In genomic region chr6:129507846-129508245, GRCh38 we compare ENCODE assay signal across 2 cellular contexts.
TF ChIP-seq lines count a peak whose summit lies in the region.

No MANE protein-coding gene starts in this region.

TF ChIP-seq in K562, 482 proteins besides CTCF, POLR2A, EP300 and RAD21 (continued from another document and continues in another):
- TF ChIP-seq STAT6 (CRISPR knock-in tag; IDR thresholded peaks at IDR 0.05) (no peak), ZNF431 (CRISPR knock-in tag; IDR thresholded peaks at IDR 0.05) (no peak), TAF15 (IDR thresholded peaks at IDR 0.05; ENCODE audit: low read depth, low read length) (no peak), ASH1L (IDR thresholded peaks at IDR 0.05; ENCODE audit: borderline replicate concordance, low read depth, partially characterized antibody) (no peak), MYNN (IDR thresholded peaks at IDR 0.05) (peak; percentile 50; the same call in 1 of the 2 replicates), MYNN (CRISPR knock-in tag; IDR thresholded peaks at IDR 0.05) (no peak), BRF1 (IDR thresholded peaks at IDR 0.05; ENCODE audit: borderline replicate concordance, extremely low read depth, insufficient read length) (no peak), PTTG1 (tag; IDR thresholded peaks at IDR 0.05; ENCODE audit: low read depth) (no peak), FOXJ3 (CRISPR knock-in tag; IDR thresholded peaks at IDR 0.05) (no peak), PTRF (tag; IDR thresholded peaks at IDR 0.05) (no peak), JUND (IDR thresholded peaks at IDR 0.05; ENCODE audit: borderline replicate concordance, low read depth, low read length) (no peak), JUND (tag; IDR thresholded peaks at IDR 0.05; ENCODE audit: borderline replicate concordance, low read depth, low read length) (no peak), CREB1 (IDR thresholded peaks at IDR 0.05) (no peak), CREB1 (CRISPR knock-in tag; IDR thresholded peaks at IDR 0.05) (no peak), RBM17 (IDR thresholded peaks at IDR 0.05; ENCODE audit: borderline replicate concordance, low read depth, low read length) (no peak), HDAC1 (IDR thresholded peaks at IDR 0.05) (no peak), ZNF518B (CRISPR knock-in tag; IDR thresholded peaks at IDR 0.05) (no peak), ZNF561 (CRISPR knock-in tag; conservative IDR thresholded peaks at IDR 0.05) (no peak), RREB1 (CRISPR knock-in tag; IDR thresholded peaks at IDR 0.05) (no peak)

TF ChIP-seq in WTC11, 78 proteins besides CTCF, POLR2A, EP300 and RAD21 (continued from another document):
- TF ChIP-seq CDX4 (CRISPR knock-in tag; IDR thresholded peaks at IDR 0.05; ENCODE audit: borderline replicate concordance) (no peak), GTF2I (CRISPR knock-in tag; conservative IDR thresholded peaks at IDR 0.05) (no peak), NR1H2 (CRISPR knock-in tag; IDR thresholded peaks at IDR 0.05) (no peak)
